ENCODE assay signal across 1 cellular context in genomic region chr15:30661154-30661553, GRCh38.
TF ChIP-seq lines count a peak whose summit lies in the region.

No MANE protein-coding gene starts in this region.

TF ChIP-seq in neural cell, 6 proteins besides CTCF, POLR2A, EP300 and RAD21:
- TF ChIP-seq SMC3 (conservative IDR thresholded peaks at IDR 0.05; ENCODE audit: poor library complexity), result peak; percentile 43
TF ChIP-seq in neural cell: peak in this region for 1; not testable (repeated sequence) for 5.
